In genomic region chr3:20185733-20186599, GRCh38 we compare ENCODE assay signal across 8 cellular contexts. TPM values are rescaled to one million over a fixed set of nuclear protein-coding genes. Genes with fewer than 3 reads are reported as not detected.
DNase-seq lines count a peak whose midpoint lies in the region; ATAC-seq and TF ChIP-seq lines count a peak whose summit lies in the region.

Gene SGO1, minus strand, starts transcription at chr3:20186206. Its CDS starts 2,179 bp downstream, at chr3:20184027.

- H4K20me1 ChIP-seq in PC-9 (ENCODE audit: insufficient read depth): no peaks in the 10 kb centered on the region

- peak within 1 kb of the TSS; percentile 96 for H2AFZ ChIP-seq in PC-9

- H3K27ac ChIP-seq in PC-9: peak within 1 kb of the TSS; percentile 88

- H3K79me2 ChIP-seq in PC-9 (ENCODE audit: low read depth): peaks cover 29% of the 10 kb centered on the region

- peak within 1 kb of the TSS; percentile 88 for H3K9ac ChIP-seq in mucosa of stomach (ENCODE audit: low read length)

- H3K4me1 ChIP-seq in PC-9 (replicated peaks; ENCODE audit: insufficient read depth): peaks cover 27% of the 10 kb centered on the region
- H3K4me1 ChIP-seq in mucosa of stomach (ENCODE audit: control insufficient read depth, insufficient read depth, low read length): peaks cover 5% of the 10 kb centered on the region

- POLR2A ChIA-PET in PC-9 (lab: Charles Lee; ENCODE audit: unreplicated experiment): interaction anchor here (0.7 kb wide), 1 partner anchor 298 kb away, joined by 4 read pairs; no protein-coding TSS in a partner anchor

- intact Hi-C loops in PC-9 (cut with micrococcal nuclease; ENCODE audit: unreplicated experiment): loop anchor here (1.0 to 10.0 kb wide), 4 partner anchors 132 to 297 kb away; partner anchors contain the start of genes KAT2B and RAB5A

- in situ Hi-C loops in KBM-7 (cut with MboI; ENCODE audit: low pct_unique_long_range_greater_than_20kb, low sequenced_read_pairs): no loop called here

- peak within 1 kb of the TSS; percentile 92 for H3K4me2 ChIP-seq in PC-9

- no peaks in the 10 kb centered on the region for H3K27me3 ChIP-seq in PC-9 (ENCODE audit: insufficient read depth, low read depth)
- no peaks in the 10 kb centered on the region for H3K27me3 ChIP-seq in mucosa of stomach (ENCODE audit: control insufficient read depth, insufficient read depth, low read length)

- CTCF ChIA-PET in PC-9 (lab: Charles Lee): interaction anchor here (0.6 kb wide), 4 partner anchors 85 to 1039 kb away, joined by 4 to 12 read pairs (median 5); no protein-coding TSS in a partner anchor

- no peak for TF ChIP-seq CTCF in PC-9 (conservative IDR thresholded peaks at IDR 0.05)

- H3K4me3 ChIP-seq in PC-9: peak within 1 kb of the TSS; percentile 93
- H3K4me3 ChIP-seq in mucosa of stomach (ENCODE audit: low read length): peak within 1 kb of the TSS; percentile 56

- ATAC-seq in GM21717 (IDR thresholded peaks at IDR 0.05; ENCODE audit: unreplicated experiment) (peak; percentile 98), esophagus mucosa (peak; percentile 100)

- no peaks in the 10 kb centered on the region for H3K9me3 ChIP-seq in PC-9 (ENCODE audit: insufficient read depth, low read depth)
- no peaks in the 10 kb centered on the region for H3K9me3 ChIP-seq in mucosa of stomach (ENCODE audit: control insufficient read depth, low read length)

- H3K9me2 ChIP-seq in PC-9 (ENCODE audit: insufficient read depth): no peaks in the 10 kb centered on the region

- H3F3A ChIP-seq in PC-9 (ENCODE audit: insufficient read depth, low read depth): peaks cover 11% of the 10 kb centered on the region

- H3K36me3 ChIP-seq in PC-9 (ENCODE audit: low read depth): no peaks in the 10 kb centered on the region
- no peaks in the 10 kb centered on the region for H3K36me3 ChIP-seq in mucosa of stomach (ENCODE audit: control insufficient read depth, insufficient read depth, low read length)

- BruUV-seq in PC-9 (replicated peaks; lab: Mats Ljungman, UMichigan): TSS peak; percentile 84

- DNase-seq in DMS53 (lab: John Stamatoyannopoulos, UW) (peak; percentile 93), KBM-7 (peak; percentile 100), PC-9 (peak; percentile 91 to 98)
- peak; percentile 100 for DNase-seq in activated T-cell treated with anti-CD3 and anti-CD28 coated beads, Interleukin-2, amount 50 U/mL, for 1 hour
- DNase-seq in stimulated activated CD8-positive, alpha-beta memory T cell treated with anti-CD3 and anti-CD28 coated beads, Interleukin-7, amount 100 ng/mL, for 1 hour (ENCODE audit: low read depth in 2 of 2): peak; percentile 99 to 100

RNA-seq across cellular contexts. Expression of gene SGO1, which starts in this region (rescaled TPM):
- total RNA-seq in PC-9 (2021): 18.3 and 26.3 TPM in 2 replicates
- 5.4 TPM for total RNA-seq in esophagus mucosa

Comparison
In these comparisons a context has a peak if more than half of its experiments do, and no peak if none do; other contexts are left out.
1. Peak in every context shown above with its lines: DNase-seq, ATAC-seq, H3K4me3 ChIP-seq and H3K27ac ChIP-seq.